Comparison of ENCODE assay signal across 1 cellular context in genomic region chr5:119405444-119405843, GRCh38.
TF ChIP-seq lines count a peak whose summit lies in the region.

No MANE protein-coding gene starts in this region.

TF ChIP-seq in K562, 482 proteins besides CTCF, POLR2A, EP300 and RAD21 (continued from another document):
- TF ChIP-seq, protein P1, sequence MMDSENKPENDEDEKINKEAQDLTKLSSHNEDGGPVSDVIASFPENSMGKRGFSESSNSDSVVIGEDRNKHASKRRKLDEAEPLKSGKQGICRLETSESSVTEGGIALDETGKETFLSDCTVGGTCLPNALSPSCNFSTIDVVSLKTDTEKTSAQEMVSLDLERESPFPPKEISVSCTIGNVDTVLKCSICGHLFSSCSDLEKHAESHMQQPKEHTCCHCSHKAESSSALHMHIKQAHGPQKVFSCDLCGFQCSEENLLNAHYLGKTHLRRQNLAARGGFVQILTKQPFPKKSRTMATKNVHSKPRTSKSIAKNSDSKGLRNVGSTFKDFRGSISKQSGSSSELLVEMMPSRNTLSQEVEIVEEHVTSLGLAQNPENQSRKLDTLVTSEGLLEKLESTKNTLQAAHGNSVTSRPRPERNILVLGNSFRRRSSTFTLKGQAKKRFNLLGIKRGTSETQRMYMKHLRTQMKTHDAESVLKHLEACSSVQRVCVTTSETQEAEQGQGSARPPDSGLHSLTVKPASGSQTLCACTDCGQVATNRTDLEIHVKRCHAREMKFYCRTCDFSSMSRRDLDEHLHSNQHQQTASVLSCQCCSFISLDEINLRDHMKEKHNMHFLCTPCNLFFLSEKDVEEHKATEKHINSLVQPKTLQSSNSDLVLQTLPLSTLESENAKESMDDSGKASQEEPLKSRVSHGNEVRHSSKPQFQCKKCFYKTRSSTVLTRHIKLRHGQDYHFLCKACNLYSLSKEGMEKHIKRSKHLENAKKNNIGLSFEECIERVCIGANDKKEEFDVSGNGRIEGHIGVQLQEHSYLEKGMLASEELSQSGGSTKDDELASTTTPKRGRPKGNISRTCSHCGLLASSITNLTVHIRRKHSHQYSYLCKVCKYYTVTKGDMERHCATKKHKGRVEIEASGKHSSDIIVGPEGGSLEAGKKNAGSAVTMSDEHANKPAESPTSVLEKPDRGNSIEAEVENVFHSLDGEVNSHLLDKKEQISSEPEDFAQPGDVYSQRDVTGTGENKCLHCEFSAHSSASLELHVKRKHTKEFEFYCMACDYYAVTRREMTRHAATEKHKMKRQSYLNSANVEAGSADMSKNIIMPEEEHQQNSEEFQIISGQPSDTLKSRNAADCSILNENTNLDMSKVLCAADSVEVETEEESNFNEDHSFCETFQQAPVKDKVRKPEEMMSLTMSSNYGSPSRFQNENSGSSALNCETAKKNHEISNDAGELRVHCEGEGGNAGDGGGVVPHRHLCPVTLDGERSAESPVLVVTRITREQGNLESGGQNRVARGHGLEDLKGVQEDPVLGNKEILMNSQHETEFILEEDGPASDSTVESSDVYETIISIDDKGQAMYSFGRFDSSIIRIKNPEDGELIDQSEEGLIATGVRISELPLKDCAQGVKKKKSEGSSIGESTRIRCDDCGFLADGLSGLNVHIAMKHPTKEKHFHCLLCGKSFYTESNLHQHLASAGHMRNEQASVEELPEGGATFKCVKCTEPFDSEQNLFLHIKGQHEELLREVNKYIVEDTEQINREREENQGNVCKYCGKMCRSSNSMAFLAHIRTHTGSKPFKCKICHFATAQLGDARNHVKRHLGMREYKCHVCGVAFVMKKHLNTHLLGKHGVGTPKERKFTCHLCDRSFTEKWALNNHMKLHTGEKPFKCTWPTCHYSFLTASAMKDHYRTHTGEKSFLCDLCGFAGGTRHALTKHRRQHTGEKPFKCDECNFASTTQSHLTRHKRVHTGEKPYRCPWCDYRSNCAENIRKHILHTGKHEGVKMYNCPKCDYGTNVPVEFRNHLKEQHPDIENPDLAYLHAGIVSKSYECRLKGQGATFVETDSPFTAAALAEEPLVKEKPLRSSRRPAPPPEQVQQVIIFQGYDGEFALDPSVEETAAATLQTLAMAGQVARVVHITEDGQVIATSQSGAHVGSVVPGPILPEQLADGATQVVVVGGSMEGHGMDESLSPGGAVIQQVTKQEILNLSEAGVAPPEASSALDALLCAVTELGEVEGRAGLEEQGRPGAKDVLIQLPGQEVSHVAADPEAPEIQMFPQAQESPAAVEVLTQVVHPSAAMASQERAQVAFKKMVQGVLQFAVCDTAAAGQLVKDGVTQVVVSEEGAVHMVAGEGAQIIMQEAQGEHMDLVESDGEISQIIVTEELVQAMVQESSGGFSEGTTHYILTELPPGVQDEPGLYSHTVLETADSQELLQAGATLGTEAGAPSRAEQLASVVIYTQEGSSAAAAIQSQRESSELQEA (IDR thresholded peaks at IDR 0.05; ENCODE audit: low read depth): no peak
- TF ChIP-seq, protein P2, sequence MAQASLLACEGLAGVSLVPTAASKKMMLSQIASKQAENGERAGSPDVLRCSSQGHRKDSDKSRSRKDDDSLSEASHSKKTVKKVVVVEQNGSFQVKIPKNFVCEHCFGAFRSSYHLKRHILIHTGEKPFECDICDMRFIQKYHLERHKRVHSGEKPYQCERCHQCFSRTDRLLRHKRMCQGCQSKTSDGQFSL (CRISPR knock-in tag; IDR thresholded peaks at IDR 0.05): no peak
- TF ChIP-seq, protein P2 (tag; IDR thresholded peaks at IDR 0.05): no peak
- TF ChIP-seq ZNF24 (IDR thresholded peaks at IDR 0.05): no peak
- no peak for TF ChIP-seq PRMT5 (CRISPR knock-in tag; IDR thresholded peaks at IDR 0.05)
- TF ChIP-seq CEBPG (CRISPR knock-in tag; IDR thresholded peaks at IDR 0.05): no peak
- no peak for TF ChIP-seq CEBPG (tag; conservative IDR thresholded peaks at IDR 0.05 in 1 of 2, IDR thresholded peaks at IDR 0.05 in 1 of 2)
- no peak for TF ChIP-seq STAG1 (CRISPR knock-in tag; IDR thresholded peaks at IDR 0.05; ENCODE audit: borderline replicate concordance)
- no peak for TF ChIP-seq MEF2D (tag; conservative IDR thresholded peaks at IDR 0.05; ENCODE audit: low read depth)
- TF ChIP-seq, protein P3, sequence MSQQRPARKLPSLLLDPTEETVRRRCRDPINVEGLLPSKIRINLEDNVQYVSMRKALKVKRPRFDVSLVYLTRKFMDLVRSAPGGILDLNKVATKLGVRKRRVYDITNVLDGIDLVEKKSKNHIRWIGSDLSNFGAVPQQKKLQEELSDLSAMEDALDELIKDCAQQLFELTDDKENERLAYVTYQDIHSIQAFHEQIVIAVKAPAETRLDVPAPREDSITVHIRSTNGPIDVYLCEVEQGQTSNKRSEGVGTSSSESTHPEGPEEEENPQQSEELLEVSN (IDR thresholded peaks at IDR 0.05; ENCODE audit: borderline replicate concordance in 1 of 2, extremely low read depth in 1 of 2, insufficient read depth in 1 of 2, insufficient read length in 1 of 2, low read depth in 1 of 2, low read length in 1 of 2, poor library complexity in 1 of 2, severe bottlenecking in 1 of 2): no peak
- no peak for TF ChIP-seq NFATC3 (IDR thresholded peaks at IDR 0.05)
- TF ChIP-seq HBP1 (CRISPR knock-in tag; IDR thresholded peaks at IDR 0.05): no peak
- no peak for TF ChIP-seq ZNF316 (IDR thresholded peaks at IDR 0.05)
